In the genomic region with DNA sequence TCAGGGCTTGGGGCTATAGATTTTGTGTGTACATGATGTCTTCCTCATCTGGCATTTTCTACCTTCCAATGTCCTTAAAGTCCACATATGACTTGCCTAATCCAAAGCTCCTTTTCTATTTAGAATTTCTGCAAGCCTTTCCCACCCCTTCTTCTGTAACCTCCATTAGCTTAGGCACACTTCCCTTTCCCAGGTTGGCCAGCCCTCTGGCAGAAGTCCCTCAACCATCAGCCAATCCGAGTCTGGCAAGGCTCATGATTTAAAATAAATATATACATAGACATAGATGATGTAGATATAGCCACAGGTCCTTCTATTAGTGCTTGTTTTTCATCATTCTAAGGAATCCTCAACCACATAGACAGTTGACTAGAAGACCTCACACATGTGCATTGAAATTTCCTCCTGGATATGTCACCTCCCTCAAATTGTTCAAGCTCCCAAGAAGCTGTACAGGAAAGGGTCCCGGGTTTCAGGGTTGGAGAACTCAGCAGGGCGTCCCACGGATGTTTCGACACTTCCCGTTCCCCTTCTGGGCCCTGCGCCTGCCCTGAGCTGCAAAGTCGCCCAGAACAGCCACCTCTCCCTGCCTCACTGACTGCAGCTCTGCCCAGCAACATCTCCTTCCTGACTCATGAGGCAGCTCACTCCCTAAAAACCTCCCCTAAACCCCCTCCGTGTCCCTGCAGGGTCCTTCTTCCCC, we compare ENCODE assay signal across 11 cellular contexts. TPM values are rescaled to one million over a fixed set of nuclear protein-coding genes. Genes with fewer than 3 reads are reported as not detected.
A peak's percentile ranks its signal among the peaks of the same experiment; 100 is the strongest.
DNase-seq lines count a peak whose midpoint lies in the region; ATAC-seq and TF ChIP-seq lines count a peak whose summit lies in the region.
"Had no signal": no experiment of that assay in that cellular context is flagged by ENCODE, and none has a peak within 500 bp of the region (broad histone marks: within the 10 kb centered on the region; RNA-seq: fewer than 3 reads in every experiment).

No MANE protein-coding gene starts in this region.

- H3K36me3 Mint-ChIP-seq in naive B cell = peaks cover 0 to 4% of the 10 kb centered on the region in 2 donors
- H3K36me3 Mint-ChIP-seq: brain had no signal

- DNase-seq in NOMO-1 (lab: John Stamatoyannopoulos, UW; ENCODE audit: unreplicated experiment in 2 of 2) (peak; percentile 92 to 94), fibroblast of pulmonary artery (ENCODE audit: low read depth) (peak; percentile 10), naive B cell (peak; percentile 54), SW 1271 (lab: John Stamatoyannopoulos, UW) (no peak), LoVo (ENCODE audit: low spot score) (no peak)
- DNase-seq: mesendoderm; stimulated activated CD8-positive, alpha-beta memory T cell treated with anti-CD3 and anti-CD28 coated beads, Interleukin-4, amount 100 ng/mL, for 48 hours had no signal

- peaks cover 0 to 7% (median 0%) of the 10 kb centered on the region in 11 experiments; a peak in 2 of 22 replicates for H3K9me3 ChIP-seq in BLaER1 treated with 17β-estradiol and CSF1 and Interleukin-3, amounts not matched to agents 10 nM and 100 nM (replicated peaks in 1 of 11)

- no peaks in the 10 kb centered on the region for H3K27me3 Mint-ChIP-seq in naive B cell

- peak overlapping the region; percentile 80 to 100 (median 92) for H3K27ac ChIP-seq in BLaER1 treated with 17β-estradiol and CSF1 and Interleukin-3, amounts not matched to agents 10 nM and 100 nM

- H3K4me3 Mint-ChIP-seq in naive B cell = peak overlapping the region; percentile 74 to 91 (median 82)
- H3K4me3 Mint-ChIP-seq: brain had no signal

- no peaks in the 10 kb centered on the region for H3K9me3 Mint-ChIP-seq in naive B cell
- H3K9me3 Mint-ChIP-seq: brain had no signal

- peaks cover 50 to 82% (median 62%) of the 10 kb centered on the region in 3 donors for H3K4me1 Mint-ChIP-seq in naive B cell
- H3K4me1 Mint-ChIP-seq: brain had no signal

- H3K9ac ChIP-seq in BLaER1 treated with 17β-estradiol and CSF1 and Interleukin-3, amounts not matched to agents 10 nM and 100 nM = peak overlapping the region; percentile 78 to 89 (median 83)

- peak overlapping the region; percentile 63 to 98 (median 94) for H3K4me2 ChIP-seq in BLaER1 treated with 17β-estradiol and CSF1 and Interleukin-3, amounts not matched to agents 10 nM and 100 nM

- H3K27me3 ChIP-seq in BLaER1 treated with 17β-estradiol and CSF1 and Interleukin-3, amounts not matched to agents 10 nM and 100 nM = no peaks in the 10 kb centered on the region

- peak overlapping the region; percentile 95 to 99 (median 97) for H3K27ac Mint-ChIP-seq in naive B cell
- H3K27ac Mint-ChIP-seq: brain had no signal

- H3K4me1 ChIP-seq in BLaER1 treated with 17β-estradiol and CSF1 and Interleukin-3, amounts not matched to agents 10 nM and 100 nM = peaks cover 76 to 90% (median 83%) of the 10 kb centered on the region in 10 experiments

- peaks cover 0 to 6% (median 0%) of the 10 kb centered on the region in 11 experiments; a peak in 1 of 22 replicates for H4K20me1 ChIP-seq in BLaER1 treated with 17β-estradiol and CSF1 and Interleukin-3, amounts not matched to agents 10 nM and 100 nM

- peak overlapping the region; percentile 20 to 75 (median 58); a peak in 18 of 20 replicates for H3K4me3 ChIP-seq in BLaER1 treated with 17β-estradiol and CSF1 and Interleukin-3, amounts not matched to agents 10 nM and 100 nM
- H3K4me3 ChIP-seq in fibroblast of pulmonary artery (replicated peaks; ENCODE audit: low read depth, low read length) = no peak overlapping the region

- ATAC-seq in naive B cell (ENCODE audit: low read depth in 2 of 2) = peak; percentile 73 to 78
- ATAC-seq in activated CD4-positive, CD25-positive, alpha-beta regulatory T cell treated with anti-CD3 and anti-CD28 coated beads, Interleukin-2, amount 50 U/mL, for 24 hours = no peak
- no peak for ATAC-seq in HG03571 (IDR thresholded peaks at IDR 0.05; ENCODE audit: unreplicated experiment)

- no peak for TF ChIP-seq CTCF in fibroblast of pulmonary artery (IDR thresholded peaks at IDR 0.05; ENCODE audit: low read length, missing control alignments)

- peaks cover 0 to 24% (median 11%) of the 10 kb centered on the region in 11 experiments; a peak in 12 of 22 replicates for H3K36me3 ChIP-seq in BLaER1 treated with 17β-estradiol and CSF1 and Interleukin-3, amounts not matched to agents 10 nM and 100 nM

RNA-seq across cellular contexts. Expression of a gene that starts 20.4 kb away (rescaled TPM):
- polyA plus RNA-seq in naive B cell (ENCODE audit: low read depth in 6 of 6) = 100 to 1,000 TPM; 153 to 247 (median 170) TPM

Comparison
In these comparisons a context has a peak if more than half of its experiments do, and no peak if none do; other contexts are left out.
1. DNase-seq: peak in NOMO-1 (2 of 2), fibroblast of pulmonary artery (single experiment) and naive B cell (single experiment); none in SW 1271 (0 of 2) and LoVo (single experiment).
2. ATAC-seq: peak in naive B cell (2 of 2); none in activated CD4-positive, CD25-positive, alpha-beta regulatory T cell treated with anti-CD3 and anti-CD28 coated beads, Interleukin-2, amount 50 U/mL, for 24 hours (0 of 2) and HG03571 (single experiment).